In genomic region chr3:14423963-14424362, GRCh38 we compare ENCODE assay signal across 2 cellular contexts.
A peak's percentile ranks its signal among the peaks of the same experiment; 100 is the strongest.
TF ChIP-seq lines count a peak whose summit lies in the region.

No MANE protein-coding gene starts in this region.

TF ChIP-seq in IMR-90, 13 proteins besides CTCF, POLR2A, EP300 and RAD21:
- TF ChIP-seq ELK1 (IDR thresholded peaks at IDR 0.05; ENCODE audit: borderline replicate concordance, low read depth, low read length), result no peak
- TF ChIP-seq BHLHE40 (IDR thresholded peaks at IDR 0.05; ENCODE audit: low read depth, low read length), result no peak
- no peak for TF ChIP-seq MAFK (IDR thresholded peaks at IDR 0.05; ENCODE audit: low read depth, low read length)
- TF ChIP-seq SMC3 (IDR thresholded peaks at IDR 0.05; ENCODE audit: low read depth, low read length), result no peak
- TF ChIP-seq MAZ (IDR thresholded peaks at IDR 0.05; ENCODE audit: borderline replicate concordance, low read depth, low read length), result no peak
- no peak for TF ChIP-seq CHD1 (IDR thresholded peaks at IDR 0.05; ENCODE audit: low read depth, low read length)
- no peak for TF ChIP-seq NFE2L2 (IDR thresholded peaks at IDR 0.05; ENCODE audit: low read depth, low read length)
- TF ChIP-seq RCOR1 (IDR thresholded peaks at IDR 0.05; ENCODE audit: insufficient replicate concordance, low read length), result no peak
- TF ChIP-seq FOS (IDR thresholded peaks at IDR 0.05; ENCODE audit: low read depth, low read length), result no peak
- TF ChIP-seq, protein P1, sequence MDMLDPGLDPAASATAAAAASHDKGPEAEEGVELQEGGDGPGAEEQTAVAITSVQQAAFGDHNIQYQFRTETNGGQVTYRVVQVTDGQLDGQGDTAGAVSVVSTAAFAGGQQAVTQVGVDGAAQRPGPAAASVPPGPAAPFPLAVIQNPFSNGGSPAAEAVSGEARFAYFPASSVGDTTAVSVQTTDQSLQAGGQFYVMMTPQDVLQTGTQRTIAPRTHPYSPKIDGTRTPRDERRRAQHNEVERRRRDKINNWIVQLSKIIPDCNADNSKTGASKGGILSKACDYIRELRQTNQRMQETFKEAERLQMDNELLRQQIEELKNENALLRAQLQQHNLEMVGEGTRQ (IDR thresholded peaks at IDR 0.05; ENCODE audit: low read depth, low read length), result no peak
- TF ChIP-seq MXI1 (IDR thresholded peaks at IDR 0.05; ENCODE audit: borderline replicate concordance, low read depth, low read length), result no peak
- TF ChIP-seq RFX5 (IDR thresholded peaks at IDR 0.05; ENCODE audit: low read depth, low read length), result no peak
- no peak for TF ChIP-seq CEBPB (IDR thresholded peaks at IDR 0.05; ENCODE audit: low read depth, low read length)

TF ChIP-seq in GM12878, 131 proteins besides CTCF, POLR2A, EP300 and RAD21:
- TF ChIP-seq IKZF1 (conservative IDR thresholded peaks at IDR 0.05) (peak; percentile 38; the same call in 1 of the 2 replicates), RELB (IDR thresholded peaks at IDR 0.05; ENCODE audit: low read depth) (peak; percentile 77; the same call in 1 of the 2 replicates), IKZF2 (IDR thresholded peaks at IDR 0.05) (peak in 1 of 2 experiments; percentile 33; a peak in 3 of 4 replicates), BCL3 (IDR thresholded peaks at IDR 0.05; ENCODE audit: borderline replicate concordance, insufficient read depth, low read depth, low read length, poor library complexity, severe bottlenecking) (peak; percentile 66), CREM (IDR thresholded peaks at IDR 0.05; ENCODE audit: low read depth) (peak; percentile 45; the same call in 1 of the 2 replicates), EED (IDR thresholded peaks at IDR 0.05; ENCODE audit: low read depth) (peak; percentile 60; the same call in 1 of the 2 replicates), STAT3 (IDR thresholded peaks at IDR 0.05; ENCODE audit: low read depth, low read length) (no peak), NR2F1 (conservative IDR thresholded peaks at IDR 0.05) (peak; percentile 85), NR2C1 (IDR thresholded peaks at IDR 0.05) (no peak), SMAD5 (IDR thresholded peaks at IDR 0.05; ENCODE audit: low read depth) (no peak), RELA (IDR thresholded peaks at IDR 0.05; ENCODE audit: borderline replicate concordance, partially characterized antibody) (peak; percentile 45)
- TF ChIP-seq, protein P2, sequence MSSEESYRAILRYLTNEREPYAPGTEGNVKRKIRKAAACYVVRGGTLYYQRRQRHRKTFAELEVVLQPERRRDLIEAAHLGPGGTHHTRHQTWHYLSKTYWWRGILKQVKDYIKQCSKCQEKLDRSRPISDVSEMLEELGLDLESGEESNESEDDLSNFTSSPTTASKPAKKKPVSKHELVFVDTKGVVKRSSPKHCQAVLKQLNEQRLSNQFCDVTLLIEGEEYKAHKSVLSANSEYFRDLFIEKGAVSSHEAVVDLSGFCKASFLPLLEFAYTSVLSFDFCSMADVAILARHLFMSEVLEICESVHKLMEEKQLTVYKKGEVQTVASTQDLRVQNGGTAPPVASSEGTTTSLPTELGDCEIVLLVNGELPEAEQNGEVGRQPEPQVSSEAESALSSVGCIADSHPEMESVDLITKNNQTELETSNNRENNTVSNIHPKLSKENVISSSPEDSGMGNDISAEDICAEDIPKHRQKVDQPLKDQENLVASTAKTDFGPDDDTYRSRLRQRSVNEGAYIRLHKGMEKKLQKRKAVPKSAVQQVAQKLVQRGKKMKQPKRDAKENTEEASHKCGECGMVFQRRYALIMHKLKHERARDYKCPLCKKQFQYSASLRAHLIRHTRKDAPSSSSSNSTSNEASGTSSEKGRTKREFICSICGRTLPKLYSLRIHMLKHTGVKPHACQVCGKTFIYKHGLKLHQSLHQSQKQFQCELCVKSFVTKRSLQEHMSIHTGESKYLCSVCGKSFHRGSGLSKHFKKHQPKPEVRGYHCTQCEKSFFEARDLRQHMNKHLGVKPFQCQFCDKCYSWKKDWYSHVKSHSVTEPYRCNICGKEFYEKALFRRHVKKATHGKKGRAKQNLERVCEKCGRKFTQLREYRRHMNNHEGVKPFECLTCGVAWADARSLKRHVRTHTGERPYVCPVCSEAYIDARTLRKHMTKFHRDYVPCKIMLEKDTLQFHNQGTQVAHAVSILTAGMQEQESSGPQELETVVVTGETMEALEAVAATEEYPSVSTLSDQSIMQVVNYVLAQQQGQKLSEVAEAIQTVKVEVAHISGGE (CRISPR knock-in tag; IDR thresholded peaks at IDR 0.05), result no peak
- TF ChIP-seq, protein P3, sequence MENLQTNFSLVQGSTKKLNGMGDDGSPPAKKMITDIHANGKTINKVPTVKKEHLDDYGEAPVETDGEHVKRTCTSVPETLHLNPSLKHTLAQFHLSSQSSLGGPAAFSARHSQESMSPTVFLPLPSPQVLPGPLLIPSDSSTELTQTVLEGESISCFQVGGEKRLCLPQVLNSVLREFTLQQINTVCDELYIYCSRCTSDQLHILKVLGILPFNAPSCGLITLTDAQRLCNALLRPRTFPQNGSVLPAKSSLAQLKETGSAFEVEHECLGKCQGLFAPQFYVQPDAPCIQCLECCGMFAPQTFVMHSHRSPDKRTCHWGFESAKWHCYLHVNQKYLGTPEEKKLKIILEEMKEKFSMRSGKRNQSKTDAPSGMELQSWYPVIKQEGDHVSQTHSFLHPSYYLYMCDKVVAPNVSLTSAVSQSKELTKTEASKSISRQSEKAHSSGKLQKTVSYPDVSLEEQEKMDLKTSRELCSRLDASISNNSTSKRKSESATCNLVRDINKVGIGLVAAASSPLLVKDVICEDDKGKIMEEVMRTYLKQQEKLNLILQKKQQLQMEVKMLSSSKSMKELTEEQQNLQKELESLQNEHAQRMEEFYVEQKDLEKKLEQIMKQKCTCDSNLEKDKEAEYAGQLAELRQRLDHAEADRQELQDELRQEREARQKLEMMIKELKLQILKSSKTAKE (IDR thresholded peaks at IDR 0.05; ENCODE audit: low read depth, poor library complexity, severe bottlenecking), result peak; percentile 30
